ENCODE assay signal across 9 cellular contexts in genomic region chr6:82364087-82365010, GRCh38. TPM values are rescaled to one million over a fixed set of nuclear protein-coding genes. Genes with fewer than 3 reads are reported as not detected.
A peak's percentile ranks its signal among the peaks of the same experiment; 100 is the strongest.
DNase-seq lines count a peak whose midpoint lies in the region; ATAC-seq and TF ChIP-seq lines count a peak whose summit lies in the region.
"Had no signal": no experiment of that assay in that cellular context is flagged by ENCODE, and none has a peak within 500 bp of the region (broad histone marks: within the 10 kb centered on the region; RNA-seq: fewer than 3 reads in every experiment).

No MANE protein-coding gene starts in this region.

- H3K27ac Mint-ChIP-seq in activated naive CD4-positive, alpha-beta T cell treated with anti-CD3 and anti-CD28 coated beads, Interleukin-2, amount 50 U/mL, for 72 hours = no peak overlapping the region

- intact Hi-C loops in ovary (cut with DNase I) = no loop called here

- DNase-seq in EH (ENCODE audit: low read depth) (peak; percentile 76), NCI-H146 (lab: John Stamatoyannopoulos, UW) (peak; percentile 79), cardiac muscle cell (ENCODE audit: low read depth in 1 of 2, low spot score in 1 of 2) (peak; percentile 69 to 80), ovary (peak; percentile 29 to 58 (median 49))
- peak in 1 of 2 donors; percentile 5 for DNase-seq in activated naive CD4-positive, alpha-beta T cell treated with anti-CD3 and anti-CD28 coated beads, Interleukin-2, amount 50 U/mL, for 72 hours (ENCODE audit: low spot score in 2 of 2)
- no peak for DNase-seq in stimulated activated CD4-positive, alpha-beta T cell treated with anti-CD3 and anti-CD28 coated beads, Interleukin-12 subunit alpha, Interleukin-12 subunit beta, amount 100 ng/mL, for 4 hours

- WGBS in ovary, 3 donors = 0% methylated on average over 80 to 87 of the region's 87 CpGs

- H3K4me3 ChIP-seq in cardiac muscle cell (peak overlapping the region; percentile 81), ovary (peak overlapping the region; percentile 54)

- no peaks in the 10 kb centered on the region for H3K9me3 ChIP-seq in cardiac muscle cell (ENCODE audit: low read depth)
- no peaks in the 10 kb centered on the region for H3K9me3 ChIP-seq in ovary

- H3K9me3 Mint-ChIP-seq in activated naive CD4-positive, alpha-beta T cell treated with anti-CD3 and anti-CD28 coated beads, Interleukin-2, amount 50 U/mL, for 72 hours = no peaks in the 10 kb centered on the region

- H3K4me1 ChIP-seq in cardiac muscle cell (ENCODE audit: low read depth) (no peaks in the 10 kb centered on the region), ovary (ENCODE audit: insufficient read depth) (peaks cover 3% of the 10 kb centered on the region)

- TF ChIP-seq POLR2A in ovary (IDR thresholded peaks at IDR 0.05) = no peak

- TF ChIP-seq CTCF in cardiac muscle cell (IDR thresholded peaks at IDR 0.05; ENCODE audit: low read depth, low read length) = no peak
- TF ChIP-seq CTCF in ovary (IDR thresholded peaks at IDR 0.05) = no peak

- H3K27me3 ChIP-seq in cardiac muscle cell (peaks cover 14% of the 10 kb centered on the region), ovary (no peaks in the 10 kb centered on the region)

- peak; percentile 31 for ATAC-seq in GM21717 (IDR thresholded peaks at IDR 0.05; ENCODE audit: unreplicated experiment)
- peak; percentile 22 to 46 for ATAC-seq in activated naive CD4-positive, alpha-beta T cell treated with anti-CD3 and anti-CD28 coated beads, Interleukin-2, amount 50 U/mL, for 72 hours
- ATAC-seq in HG03097 (IDR thresholded peaks at IDR 0.05; ENCODE audit: low FRiP score, unreplicated experiment) = no peak

- no peak for TF ChIP-seq EP300 in ovary (IDR thresholded peaks at IDR 0.05)

- H3K36me3 ChIP-seq in cardiac muscle cell (no peaks in the 10 kb centered on the region), ovary (no peaks in the 10 kb centered on the region)

- H3K27ac ChIP-seq in cardiac muscle cell (peak overlapping the region; percentile 72), ovary (peak overlapping the region in 1 of 2 donors; percentile 35)
- H3K27ac ChIP-seq: VCaP had no signal

- peaks cover 6 to 14% of the 10 kb centered on the region in 2 donors for H3K36me3 Mint-ChIP-seq in activated naive CD4-positive, alpha-beta T cell treated with anti-CD3 and anti-CD28 coated beads, Interleukin-2, amount 50 U/mL, for 72 hours

RNA-seq across cellular contexts. Expression of gene TPBG, which starts 0.7 kb away (rescaled TPM):
- under 1 TPM; 0.10 to 0.14 TPM for total RNA-seq in activated naive CD4-positive, alpha-beta T cell treated with anti-CD3 and anti-CD28 coated beads, Interleukin-2, amount 50 U/mL, for 72 hours
- total RNA-seq in cardiac muscle cell = 13.2 and 14.3 TPM in 2 replicates
- 12.0 and 22.3 TPM in 2 replicates for polyA plus RNA-seq in cardiac muscle cell
- total RNA-seq in ovary = 10 to 100 TPM in 1 of 7 donors, 1 to 10 TPM in 6; 3.8 to 34.7 (median 5.5) TPM
- 1 to 10 TPM; 4.1 to 9.0 TPM for polyA plus RNA-seq in ovary

Comparison
In these comparisons a context has a peak if more than half of its experiments do, and no peak if none do; other contexts are left out.
1. RNA of gene TPBG, which starts 0.7 kb away (total RNA-seq): 13.2 to 14.3 TPM in cardiac muscle cell and 3.8 to 34.7 TPM in ovary; 0.10 to 0.14 TPM in activated naive CD4-positive, alpha-beta T cell treated with anti-CD3 and anti-CD28 coated beads, Interleukin-2, amount 50 U/mL, for 72 hours; every median in the first group is over 4 times any median in the second.